In the genomic region with DNA sequence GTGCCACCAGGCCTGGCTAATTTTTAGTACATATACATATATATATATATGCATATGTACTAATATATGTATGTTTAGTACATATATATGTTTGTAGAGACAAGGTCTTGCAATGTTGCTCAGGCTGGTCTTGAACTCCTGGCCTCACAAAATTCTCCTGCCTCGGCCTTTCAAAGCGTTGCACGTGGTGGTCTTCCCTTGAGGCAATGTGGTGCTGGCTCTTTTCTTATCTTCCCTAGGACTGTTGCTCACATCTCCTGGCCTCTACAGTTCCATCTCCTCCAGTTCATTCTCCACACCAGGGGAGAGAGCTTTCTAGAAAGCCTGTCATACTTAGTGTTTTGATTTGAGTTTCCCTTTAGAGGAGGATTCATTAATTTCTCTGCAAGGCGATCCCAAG, we compare ENCODE assay signal across 1 cellular context.
TF ChIP-seq lines count a peak whose summit lies in the region.

No MANE protein-coding gene starts in this region.

TF ChIP-seq in IMR-90, 13 proteins besides CTCF, POLR2A, EP300 and RAD21:
- TF ChIP-seq MAFK (IDR thresholded peaks at IDR 0.05; ENCODE audit: low read depth, low read length) (no peak), MAZ (IDR thresholded peaks at IDR 0.05; ENCODE audit: borderline replicate concordance, low read depth, low read length) (no peak)
- TF ChIP-seq, protein P1, sequence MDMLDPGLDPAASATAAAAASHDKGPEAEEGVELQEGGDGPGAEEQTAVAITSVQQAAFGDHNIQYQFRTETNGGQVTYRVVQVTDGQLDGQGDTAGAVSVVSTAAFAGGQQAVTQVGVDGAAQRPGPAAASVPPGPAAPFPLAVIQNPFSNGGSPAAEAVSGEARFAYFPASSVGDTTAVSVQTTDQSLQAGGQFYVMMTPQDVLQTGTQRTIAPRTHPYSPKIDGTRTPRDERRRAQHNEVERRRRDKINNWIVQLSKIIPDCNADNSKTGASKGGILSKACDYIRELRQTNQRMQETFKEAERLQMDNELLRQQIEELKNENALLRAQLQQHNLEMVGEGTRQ (IDR thresholded peaks at IDR 0.05; ENCODE audit: low read depth, low read length), result no peak
- TF ChIP-seq, protein P2, sequence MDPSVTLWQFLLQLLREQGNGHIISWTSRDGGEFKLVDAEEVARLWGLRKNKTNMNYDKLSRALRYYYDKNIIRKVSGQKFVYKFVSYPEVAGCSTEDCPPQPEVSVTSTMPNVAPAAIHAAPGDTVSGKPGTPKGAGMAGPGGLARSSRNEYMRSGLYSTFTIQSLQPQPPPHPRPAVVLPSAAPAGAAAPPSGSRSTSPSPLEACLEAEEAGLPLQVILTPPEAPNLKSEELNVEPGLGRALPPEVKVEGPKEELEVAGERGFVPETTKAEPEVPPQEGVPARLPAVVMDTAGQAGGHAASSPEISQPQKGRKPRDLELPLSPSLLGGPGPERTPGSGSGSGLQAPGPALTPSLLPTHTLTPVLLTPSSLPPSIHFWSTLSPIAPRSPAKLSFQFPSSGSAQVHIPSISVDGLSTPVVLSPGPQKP (IDR thresholded peaks at IDR 0.05; ENCODE audit: borderline replicate concordance, low read depth, low read length), result no peak
